ENCODE assay signal across 20 cellular contexts in genomic region chr15:77975332-77976119, GRCh38.
DNase-seq lines count a peak whose midpoint lies in the region; ATAC-seq, FAIRE-seq and TF ChIP-seq lines count a peak whose summit lies in the region.
"Had no signal": no experiment of that assay in that cellular context is flagged by ENCODE, and none has a peak within 500 bp of the region (broad histone marks: within the 10 kb centered on the region; RNA-seq: fewer than 3 reads in every experiment).

No MANE protein-coding gene starts in this region.

- H3K18ac ChIP-seq in neuronal stem cell (ENCODE audit: low read length): peak overlapping the region; percentile 71

- H2BK120ac ChIP-seq in neuronal stem cell (ENCODE audit: low read depth, low read length): no peak overlapping the region

- intact Hi-C loops in heart left ventricle (cut with DNase I): loop anchor here in 2 of 10 donors (2.0 to 10.0 kb wide), 2 partner anchors 15 to 799 kb away; no protein-coding TSS in a partner anchor

- peaks cover 0 to 2% of the 10 kb centered on the region in 2 donors for H3K4me1 Mint-ChIP-seq in stimulated activated naive B cell treated with anti-CD40 and anti-IgM and Interleukin-4, amounts not matched to agents 10 μg/mL and 1 μg/mL and 100 μg/mL, for 72 hours
- H3K4me1 Mint-ChIP-seq: naive thymus-derived CD4-positive, alpha-beta T cell; stimulated activated naive CD8-positive, alpha-beta T cell treated with anti-CD3 and anti-CD28 coated beads, Interleukin-15, amount 100 ng/mL, for 72 hours had no signal

- no peak overlapping the region for H3K4me2 ChIP-seq in neuronal stem cell (ENCODE audit: insufficient read depth, low read length, poor library complexity, severe bottlenecking)

- H3K27me3 ChIP-seq in BE2C (no peaks in the 10 kb centered on the region), heart left ventricle (no peaks in the 10 kb centered on the region), neuronal stem cell (ENCODE audit: control insufficient read depth in 3 of 3, insufficient read depth in 3 of 3, low read depth in 1 of 3, low read length in 3 of 3) (no peaks in the 10 kb centered on the region)
- H3K27me3 ChIP-seq: Peyer's patch, uterus had no signal

- H3K27ac Mint-ChIP-seq in stimulated activated naive B cell treated with anti-CD40 and anti-IgM and Interleukin-4, amounts not matched to agents 10 μg/mL and 1 μg/mL and 100 μg/mL, for 72 hours: no peak overlapping the region
- H3K27ac Mint-ChIP-seq: activated T-helper 2 cell treated with anti-CD3 and anti-CD28 coated beads, Interferon-gamma antibody, Interleukin-2, Interleukin-4, amounts not matched to agents 10 μg/mL and 5 μg/mL and 100 μg/mL, durations not matched to agents 14 hours and 24 hours and 36 hours; CD4-positive, alpha-beta T cell; naive thymus-derived CD4-positive, alpha-beta T cell had no signal

- H2BK5ac ChIP-seq in neuronal stem cell (ENCODE audit: low read length): no peak overlapping the region

- no peak for TF ChIP-seq CTCF in BE2C (IDR thresholded peaks at IDR 0.05; ENCODE audit: low read depth, low read length)
- no peak for TF ChIP-seq CTCF in heart left ventricle (IDR thresholded peaks at IDR 0.05)

- H3K4me1 ChIP-seq in BE2C: peaks cover 25% of the 10 kb centered on the region
- H3K4me1 ChIP-seq in heart left ventricle: peaks cover 0 to 26% (median 20%) of the 10 kb centered on the region in 12 donors
- H3K4me1 ChIP-seq in neuronal stem cell (ENCODE audit: control insufficient read depth in 2 of 2, insufficient read depth in 1 of 2, low read depth in 1 of 2, low read length in 2 of 2): peaks cover 0 to 2% of the 10 kb centered on the region in 2 donors

- no peak overlapping the region for H3K4me3 Mint-ChIP-seq in stimulated activated naive B cell treated with anti-CD40 and anti-IgM and Interleukin-4, amounts not matched to agents 10 μg/mL and 1 μg/mL and 100 μg/mL, for 72 hours
- H3K4me3 Mint-ChIP-seq: CD4-positive, alpha-beta T cell; naive thymus-derived CD4-positive, alpha-beta T cell; stimulated activated naive CD8-positive, alpha-beta T cell treated with anti-CD3 and anti-CD28 coated beads, Interleukin-15, amount 100 ng/mL, for 72 hours had no signal

- no peaks in the 10 kb centered on the region for H3K36me3 Mint-ChIP-seq in stimulated activated naive B cell treated with anti-CD40 and anti-IgM and Interleukin-4, amounts not matched to agents 10 μg/mL and 1 μg/mL and 100 μg/mL, for 72 hours
- H3K36me3 Mint-ChIP-seq: naive thymus-derived CD4-positive, alpha-beta T cell had no signal

- peak overlapping the region; percentile 63 for H2AK5ac ChIP-seq in neuronal stem cell (ENCODE audit: low read depth, low read length)

- H4K8ac ChIP-seq in neuronal stem cell (ENCODE audit: low read depth, low read length): no peak overlapping the region

- WGBS in heart left ventricle, 4 donors: 49 to 68% (median 53%) methylated on average over 13 to 26 of the region's 26 CpGs
- no CpG with 5 or more reads among the region's 26 CpGs for WGBS in neuronal stem cell (ENCODE audit: extremely low coverage in 2 of 2, insufficient read length in 2 of 2, insufficient replicate concordance in 1 of 2), 2 donors

- no peak overlapping the region for H3K9ac ChIP-seq in neuronal stem cell (ENCODE audit: low read depth, low read length, poor library complexity)

- ATAC-seq in heart left ventricle: peak; percentile 12 to 68 (median 29)
- no peak for ATAC-seq in HG03342 (IDR thresholded peaks at IDR 0.05; ENCODE audit: unreplicated experiment)
- ATAC-seq in stimulated activated naive B cell treated with anti-CD40 and anti-IgM and Interleukin-4, amounts not matched to agents 10 μg/mL and 1 μg/mL and 100 μg/mL, for 72 hours (replicated peaks): no peak
- ATAC-seq in stimulated activated naive CD8-positive, alpha-beta T cell treated with anti-CD3 and anti-CD28 coated beads, Interleukin-15, Interleukin-2, amounts not matched to agents 100 U/mL and 50 U/mL, for 24 hours: no peak
- ATAC-seq: K562; naive thymus-derived CD4-positive, alpha-beta T cell had no signal

- peak overlapping the region; percentile 41 for H2BK12ac ChIP-seq in neuronal stem cell (ENCODE audit: low read length)

- FAIRE-seq in frontal cortex (lab: Jason Lieb, UNC): no peak
- FAIRE-seq: K562 had no signal

- peak overlapping the region; percentile 91 for H3K23ac ChIP-seq in neuronal stem cell (ENCODE audit: low read depth, low read length, poor library complexity)

- no peaks in the 10 kb centered on the region for H3K79me1 ChIP-seq in neuronal stem cell (ENCODE audit: low read depth, low read length)

- H3K27ac ChIP-seq in heart left ventricle: peak overlapping the region in 7 of 12 donors; percentile 6 to 63 (median 46)
- H3K27ac ChIP-seq in neuronal stem cell (replicated peaks; ENCODE audit: low read length): no peak overlapping the region
- H3K27ac ChIP-seq: Peyer's patch had no signal

- no peak for TF ChIP-seq POLR2A in heart left ventricle (IDR thresholded peaks at IDR 0.05)

- H3K36me3 ChIP-seq in BE2C: no peaks in the 10 kb centered on the region
- H3K36me3 ChIP-seq in heart left ventricle: no peaks in the 10 kb centered on the region
- no peaks in the 10 kb centered on the region for H3K36me3 ChIP-seq in neuronal stem cell (replicated peaks in 1 of 2; ENCODE audit: control insufficient read depth in 2 of 2, insufficient read depth in 2 of 2, low read length in 2 of 2)
- H3K36me3 ChIP-seq: Peyer's patch, uterus had no signal

- peak overlapping the region; percentile 37 for H2BK15ac ChIP-seq in neuronal stem cell (ENCODE audit: low read length)

- no peak overlapping the region for H3K4me3 ChIP-seq in BE2C (ENCODE audit: low read depth, low read length)
- no peak overlapping the region for H3K4me3 ChIP-seq in heart left ventricle
- no peak overlapping the region for H3K4me3 ChIP-seq in neuronal stem cell (ENCODE audit: low read length in 2 of 2)
- H3K4me3 ChIP-seq: K562, Peyer's patch, uterus had no signal

- H3K27me3 Mint-ChIP-seq in stimulated activated naive B cell treated with anti-CD40 and anti-IgM and Interleukin-4, amounts not matched to agents 10 μg/mL and 1 μg/mL and 100 μg/mL, for 72 hours: peaks cover 0 to 3% of the 10 kb centered on the region in 2 donors
- H3K27me3 Mint-ChIP-seq: CD4-positive, alpha-beta T cell; stimulated activated naive CD8-positive, alpha-beta T cell treated with anti-CD3 and anti-CD28 coated beads, Interleukin-15, amount 100 ng/mL, for 72 hours had no signal

- H3K9me3 ChIP-seq in BE2C (no peaks in the 10 kb centered on the region), heart left ventricle (no peaks in the 10 kb centered on the region), neuronal stem cell (replicated peaks in 1 of 2; ENCODE audit: control insufficient read depth in 2 of 2, insufficient read depth in 1 of 2, low read depth in 1 of 2, low read length in 2 of 2) (no peaks in the 10 kb centered on the region)
- H3K9me3 ChIP-seq: Peyer's patch, uterus had no signal

- H3K14ac ChIP-seq in neuronal stem cell (ENCODE audit: low read length): peak overlapping the region; percentile 56

- H3K4ac ChIP-seq in neuronal stem cell (ENCODE audit: low read length): no peak overlapping the region

- H4K91ac ChIP-seq in neuronal stem cell (ENCODE audit: low read depth, low read length, poor library complexity): no peak overlapping the region

- no peak overlapping the region for H2AFZ ChIP-seq in neuronal stem cell (ENCODE audit: low read length)

- DNase-seq in BE2C: peak; percentile 94
- peak; percentile 15 for DNase-seq in NCI-H446 treated with DMSO at 0.1 percent for 48 hours (lab: John Stamatoyannopoulos, UW)
- DNase-seq in heart left ventricle: peak in 2 of 5 donors; percentile 67 to 72
- no peak for DNase-seq in neuronal stem cell (ENCODE audit: low spot score)
- no peak for DNase-seq in stimulated activated naive B cell treated with anti-CD40 and anti-IgM and Interleukin-4, amounts not matched to agents 10 μg/mL and 1 μg/mL and 100 μg/mL, for 72 hours
- no peak for DNase-seq in stimulated activated naive CD8-positive, alpha-beta T cell treated with anti-CD3 and anti-CD28 coated beads, Interleukin-15, Interleukin-2, amounts not matched to agents 100 U/mL and 50 U/mL, for 24 hours
- no peak for DNase-seq in frontal cortex (ENCODE audit: low spot score in 2 of 2)
- DNase-seq: amniotic stem cell; CD4-positive, alpha-beta T cell; effector CD4-positive, alpha-beta T cell; naive thymus-derived CD4-positive, alpha-beta T cell; NCI-H2029; NK-92 treated with Interleukin-12 subunit alpha and Interleukin-12 subunit beta, amount 100 ng/mL, for 24 hours; Peyer's patch; stimulated activated CD4-positive, alpha-beta T cell treated with anti-CD3 and anti-CD28 coated beads, Interleukin-2, amount 100 ng/mL, for 24 hours; stimulated activated naive CD8-positive, alpha-beta T cell treated with anti-CD3 and anti-CD28 coated beads, Interleukin-15, amount 100 ng/mL, for 72 hours had no signal

- H3K9me3 Mint-ChIP-seq in stimulated activated naive B cell treated with anti-CD40 and anti-IgM and Interleukin-4, amounts not matched to agents 10 μg/mL and 1 μg/mL and 100 μg/mL, for 72 hours: no peaks in the 10 kb centered on the region
- H3K9me3 Mint-ChIP-seq: activated T-helper 2 cell treated with anti-CD3 and anti-CD28 coated beads, Interferon-gamma antibody, Interleukin-2, Interleukin-4, amounts not matched to agents 10 μg/mL and 5 μg/mL and 100 μg/mL, durations not matched to agents 14 hours and 24 hours and 36 hours; CD4-positive, alpha-beta T cell; naive thymus-derived CD4-positive, alpha-beta T cell; stimulated activated naive CD8-positive, alpha-beta T cell treated with anti-CD3 and anti-CD28 coated beads, Interleukin-15, amount 100 ng/mL, for 72 hours had no signal

Comparison
In these comparisons a context has a peak if more than half of its experiments do, and no peak if none do; other contexts are left out.
1. DNase-seq: peak in BE2C (single experiment) and NCI-H446 treated with DMSO at 0.1 percent for 48 hours (single experiment); none in neuronal stem cell (single experiment), stimulated activated naive B cell treated with anti-CD40 and anti-IgM and Interleukin-4, amounts not matched to agents 10 μg/mL and 1 μg/mL and 100 μg/mL, for 72 hours (single experiment), stimulated activated naive CD8-positive, alpha-beta T cell treated with anti-CD3 and anti-CD28 coated beads, Interleukin-15, Interleukin-2, amounts not matched to agents 100 U/mL and 50 U/mL, for 24 hours (single experiment) and frontal cortex (0 of 2).
2. ATAC-seq: peak in heart left ventricle (4 of 4); none in HG03342 (single experiment), stimulated activated naive B cell treated with anti-CD40 and anti-IgM and Interleukin-4, amounts not matched to agents 10 μg/mL and 1 μg/mL and 100 μg/mL, for 72 hours (0 of 2) and stimulated activated naive CD8-positive, alpha-beta T cell treated with anti-CD3 and anti-CD28 coated beads, Interleukin-15, Interleukin-2, amounts not matched to agents 100 U/mL and 50 U/mL, for 24 hours (single experiment).